In genomic region chr3:65732060-65732933, GRCh38 we compare ENCODE assay signal across 8 cellular contexts.
DNase-seq lines count a peak whose midpoint lies in the region; ATAC-seq and TF ChIP-seq lines count a peak whose summit lies in the region.

No MANE protein-coding gene starts in this region.

- BruUV-seq in A673 (replicated peaks; lab: Mats Ljungman, UMichigan), result no TSS peak

- intact Hi-C loops in A673 (cut with micrococcal nuclease; ENCODE audit: unreplicated experiment), result no loop called here

- H3K36me3 Mint-ChIP-seq in naive B cell, result no peaks in the 10 kb centered on the region

- no peak overlapping the region for H3K27ac Mint-ChIP-seq in naive B cell

- no peaks in the 10 kb centered on the region for H3K27me3 ChIP-seq in A673 (replicated peaks; ENCODE audit: insufficient read depth, low read depth, low read length, poor library complexity)

- POLR2A ChIA-PET in A673 (lab: Charles Lee; ENCODE audit: low non-redundant PET), result no interaction called here

- no peak overlapping the region for H3K4me3 ChIP-seq in A673 (ENCODE audit: low read depth, low read length, poor library complexity, severe bottlenecking)

- H3K27ac ChIP-seq in A673 (ENCODE audit: low read depth, low read length, poor library complexity, severe bottlenecking), result no peak overlapping the region

- no peaks in the 10 kb centered on the region for H3K9me3 ChIP-seq in A673 (ENCODE audit: low read depth, low read length, poor library complexity, severe bottlenecking)

- H3K27me3 Mint-ChIP-seq in naive B cell, result no peaks in the 10 kb centered on the region

- peak; percentile 67 for TF ChIP-seq RAD21 in Ishikawa (IDR thresholded peaks at IDR 0.05; ENCODE audit: low read depth)

- H3K4me1 ChIP-seq in A673 (ENCODE audit: insufficient read depth, low read length, poor library complexity, severe bottlenecking), result peaks cover 35% of the 10 kb centered on the region

- H3K4me1 Mint-ChIP-seq in naive B cell, result peaks cover 0 to 2% (median 0%) of the 10 kb centered on the region in 3 donors

- no peak for TF ChIP-seq EP300 in Ishikawa (IDR thresholded peaks at IDR 0.05; ENCODE audit: borderline replicate concordance)

- DNase-seq in A673 (ENCODE audit: low spot score) (peak; percentile 65), GM04504 (ENCODE audit: low read depth) (peak; percentile 40), H4 (ENCODE audit: low spot score) (peak; percentile 47), SHP77 (lab: John Stamatoyannopoulos, UW) (peak; percentile 12 to 24), naive B cell (peak; percentile 5)
- DNase-seq in activated naive CD4-positive, alpha-beta T cell treated with anti-CD3 and anti-CD28 coated beads, Interleukin-2, amount 50 U/mL, for 16 hours, result no peak

- no peaks in the 10 kb centered on the region for H3K36me3 ChIP-seq in A673 (ENCODE audit: insufficient read depth, low read length, poor library complexity, severe bottlenecking)

- TF ChIP-seq CTCF in A673 (conservative IDR thresholded peaks at IDR 0.05; ENCODE audit: low read depth, low read length), result peak; percentile 66

- CTCF ChIA-PET in A673 (lab: Charles Lee), result no interaction called here

- H3K4me3 Mint-ChIP-seq in naive B cell, result no peak overlapping the region

- ATAC-seq in esophagus mucosa (peak; percentile 77), naive B cell (ENCODE audit: low read depth in 2 of 2) (peak in 1 of 2 donors; percentile 41)

- peaks cover 0 to 2% (median 0%) of the 10 kb centered on the region in 7 donors for H3K9me3 Mint-ChIP-seq in naive B cell

TF ChIP-seq in Ishikawa, 13 proteins besides CTCF, POLR2A, EP300 and RAD21:
- TF ChIP-seq EGR1 (IDR thresholded peaks at IDR 0.05) (no peak), CREB1 (IDR thresholded peaks at IDR 0.05; ENCODE audit: low read depth) (no peak), REST (IDR thresholded peaks at IDR 0.05; ENCODE audit: low read depth) (no peak), YY1 (IDR thresholded peaks at IDR 0.05; ENCODE audit: low read depth) (no peak), CEBPB (IDR thresholded peaks at IDR 0.05) (no peak), ZBTB7A (IDR thresholded peaks at IDR 0.05; ENCODE audit: low read depth) (no peak), TAF1 (IDR thresholded peaks at IDR 0.05; ENCODE audit: low read depth) (no peak), TCF12 (IDR thresholded peaks at IDR 0.05; ENCODE audit: low read depth) (no peak), MAX (IDR thresholded peaks at IDR 0.05) (no peak), NFIC (IDR thresholded peaks at IDR 0.05) (no peak), TEAD4 (IDR thresholded peaks at IDR 0.05) (no peak), FOXM1 (IDR thresholded peaks at IDR 0.05; ENCODE audit: borderline replicate concordance, low read depth) (no peak), USF1 (IDR thresholded peaks at IDR 0.05) (no peak)
